ENCODE assay signal across 1 cellular context in the genomic region with DNA sequence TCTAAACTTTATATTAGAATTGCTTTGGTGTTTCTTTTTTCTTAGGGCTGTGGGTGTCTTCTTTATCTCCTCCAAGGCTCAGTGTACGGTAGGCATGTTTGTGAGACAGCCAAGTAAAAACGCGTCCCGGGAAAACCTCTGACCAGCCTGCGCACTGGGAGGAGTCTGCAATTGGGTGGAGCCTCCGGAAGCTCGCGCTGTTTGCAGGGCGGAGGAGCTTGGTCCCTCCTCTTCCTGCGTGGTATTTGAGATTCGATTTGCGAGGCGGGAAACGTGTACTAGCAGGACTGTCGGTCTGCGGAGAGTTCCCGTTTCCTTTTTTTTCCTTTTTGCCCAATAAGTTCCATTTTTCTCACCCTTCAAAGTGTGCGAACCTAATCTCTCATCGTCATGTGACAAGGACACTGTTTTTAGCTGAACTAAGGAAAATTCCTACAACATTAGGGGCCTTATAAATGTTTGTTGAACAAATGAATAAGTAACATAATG.
A peak's percentile ranks its signal among the peaks of the same experiment; 100 is the strongest.
TF ChIP-seq lines count a peak whose summit lies in the region.

No MANE protein-coding gene starts in this region.

TF ChIP-seq in K562, 482 proteins besides CTCF, POLR2A, EP300 and RAD21 (continued from another document):
- TF ChIP-seq, protein P1, sequence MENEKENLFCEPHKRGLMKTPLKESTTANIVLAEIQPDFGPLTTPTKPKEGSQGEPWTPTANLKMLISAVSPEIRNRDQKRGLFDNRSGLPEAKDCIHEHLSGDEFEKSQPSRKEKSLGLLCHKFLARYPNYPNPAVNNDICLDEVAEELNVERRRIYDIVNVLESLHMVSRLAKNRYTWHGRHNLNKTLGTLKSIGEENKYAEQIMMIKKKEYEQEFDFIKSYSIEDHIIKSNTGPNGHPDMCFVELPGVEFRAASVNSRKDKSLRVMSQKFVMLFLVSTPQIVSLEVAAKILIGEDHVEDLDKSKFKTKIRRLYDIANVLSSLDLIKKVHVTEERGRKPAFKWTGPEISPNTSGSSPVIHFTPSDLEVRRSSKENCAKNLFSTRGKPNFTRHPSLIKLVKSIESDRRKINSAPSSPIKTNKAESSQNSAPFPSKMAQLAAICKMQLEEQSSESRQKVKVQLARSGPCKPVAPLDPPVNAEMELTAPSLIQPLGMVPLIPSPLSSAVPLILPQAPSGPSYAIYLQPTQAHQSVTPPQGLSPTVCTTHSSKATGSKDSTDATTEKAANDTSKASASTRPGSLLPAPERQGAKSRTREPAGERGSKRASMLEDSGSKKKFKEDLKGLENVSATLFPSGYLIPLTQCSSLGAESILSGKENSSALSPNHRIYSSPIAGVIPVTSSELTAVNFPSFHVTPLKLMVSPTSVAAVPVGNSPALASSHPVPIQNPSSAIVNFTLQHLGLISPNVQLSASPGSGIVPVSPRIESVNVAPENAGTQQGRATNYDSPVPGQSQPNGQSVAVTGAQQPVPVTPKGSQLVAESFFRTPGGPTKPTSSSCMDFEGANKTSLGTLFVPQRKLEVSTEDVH (IDR thresholded peaks at IDR 0.05; ENCODE audit: low read depth, partially characterized antibody): peak; percentile 76
- TF ChIP-seq ZNF274 (IDR thresholded peaks at IDR 0.05; ENCODE audit: borderline replicate concordance, low read depth, low read length) (no peak), SP2 (IDR thresholded peaks at IDR 0.05; ENCODE audit: extremely low read depth, low read depth, low read length, poor library complexity, severe bottlenecking) (no peak), ETV1 (tag; conservative IDR thresholded peaks at IDR 0.05; ENCODE audit: low read depth) (peak; percentile 52; the same call in 1 of the 2 replicates), SIN3A (IDR thresholded peaks at IDR 0.05; ENCODE audit: borderline replicate concordance in 2 of 2, control insufficient read depth in 1 of 2, low read depth in 2 of 2, low read length in 2 of 2) (0 out of 4 replicates have a peak, but pooled peaks of 1 of the 2 experiments have one; percentile 31), ZNF316 (IDR thresholded peaks at IDR 0.05) (peak; percentile 30; the same call in 1 of the 2 replicates), KDM5B (IDR thresholded peaks at IDR 0.05; ENCODE audit: insufficient replicate concordance, low read depth, low read length) (peak; percentile 51), SPI1 (IDR thresholded peaks at IDR 0.05; ENCODE audit: borderline replicate concordance, low read depth, low read length) (peak; percentile 69; the same call in 1 of the 2 replicates), PHF8 (IDR thresholded peaks at IDR 0.05; ENCODE audit: borderline replicate concordance, low read length) (peak; percentile 51; the same call in 1 of the 2 replicates), JUNB (CRISPR knock-in tag; conservative IDR thresholded peaks at IDR 0.05) (no peak), ATF7 (IDR thresholded peaks at IDR 0.05) (0 out of 2 replicates have a peak, but pooled peaks have one; percentile 12), FOXA3 (CRISPR knock-in tag; conservative IDR thresholded peaks at IDR 0.05 in 1 of 2, IDR thresholded peaks at IDR 0.05 in 1 of 2) (no peak), ZNF384 (IDR thresholded peaks at IDR 0.05; ENCODE audit: low read depth, low read length) (peak; percentile 30; the same call in 1 of the 2 replicates), CHD2 (IDR thresholded peaks at IDR 0.05; ENCODE audit: low read depth, low read length) (peak; percentile 61), TAF1 (IDR thresholded peaks at IDR 0.05; ENCODE audit: control insufficient read depth, extremely low read depth, insufficient read depth, low read length, severe bottlenecking) (peak; percentile 47), POLR2G (IDR thresholded peaks at IDR 0.05; ENCODE audit: low read depth, low read length) (peak; percentile 53; the same call in 1 of the 2 replicates), ZNF436 (CRISPR knock-in tag; IDR thresholded peaks at IDR 0.05) (no peak), CXXC5 (CRISPR knock-in tag; IDR thresholded peaks at IDR 0.05) (peak; percentile 61), EHMT2 (IDR thresholded peaks at IDR 0.05) (no peak), RBBP5 (IDR thresholded peaks at IDR 0.05; ENCODE audit: borderline replicate concordance, insufficient read depth, low read length, poor library complexity, severe bottlenecking) (no peak), SIN3B (IDR thresholded peaks at IDR 0.05; ENCODE audit: low read depth) (no peak)
- TF ChIP-seq, protein P2, sequence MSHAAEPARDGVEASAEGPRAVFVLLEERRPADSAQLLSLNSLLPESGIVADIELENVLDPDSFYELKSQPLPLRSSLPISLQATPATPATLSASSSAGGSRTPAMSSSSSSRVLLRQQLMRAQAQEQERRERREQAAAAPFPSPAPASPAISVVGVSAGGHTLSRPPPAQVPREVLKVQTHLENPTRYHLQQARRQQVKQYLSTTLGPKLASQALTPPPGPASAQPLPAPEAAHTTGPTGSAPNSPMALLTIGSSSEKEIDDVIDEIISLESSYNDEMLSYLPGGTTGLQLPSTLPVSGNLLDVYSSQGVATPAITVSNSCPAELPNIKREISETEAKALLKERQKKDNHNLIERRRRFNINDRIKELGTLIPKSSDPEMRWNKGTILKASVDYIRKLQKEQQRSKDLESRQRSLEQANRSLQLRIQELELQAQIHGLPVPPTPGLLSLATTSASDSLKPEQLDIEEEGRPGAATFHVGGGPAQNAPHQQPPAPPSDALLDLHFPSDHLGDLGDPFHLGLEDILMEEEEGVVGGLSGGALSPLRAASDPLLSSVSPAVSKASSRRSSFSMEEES (CRISPR knock-in tag; IDR thresholded peaks at IDR 0.05): peak; percentile 62
- TF ChIP-seq, protein P3, sequence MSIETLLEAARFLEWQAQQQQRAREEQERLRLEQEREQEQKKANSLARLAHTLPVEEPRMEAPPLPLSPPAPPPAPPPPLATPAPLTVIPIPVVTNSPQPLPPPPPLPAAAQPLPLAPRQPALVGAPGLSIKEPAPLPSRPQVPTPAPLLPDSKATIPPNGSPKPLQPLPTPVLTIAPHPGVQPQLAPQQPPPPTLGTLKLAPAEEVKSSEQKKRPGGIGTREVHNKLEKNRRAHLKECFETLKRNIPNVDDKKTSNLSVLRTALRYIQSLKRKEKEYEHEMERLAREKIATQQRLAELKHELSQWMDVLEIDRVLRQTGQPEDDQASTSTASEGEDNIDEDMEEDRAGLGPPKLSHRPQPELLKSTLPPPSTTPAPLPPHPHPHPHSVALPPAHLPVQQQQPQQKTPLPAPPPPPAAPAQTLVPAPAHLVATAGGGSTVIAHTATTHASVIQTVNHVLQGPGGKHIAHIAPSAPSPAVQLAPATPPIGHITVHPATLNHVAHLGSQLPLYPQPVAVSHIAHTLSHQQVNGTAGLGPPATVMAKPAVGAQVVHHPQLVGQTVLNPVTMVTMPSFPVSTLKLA (conservative IDR thresholded peaks at IDR 0.05): peak in 1 of 2 experiments; percentile 48; a peak in 2 of 4 replicates
- TF ChIP-seq, protein P4, sequence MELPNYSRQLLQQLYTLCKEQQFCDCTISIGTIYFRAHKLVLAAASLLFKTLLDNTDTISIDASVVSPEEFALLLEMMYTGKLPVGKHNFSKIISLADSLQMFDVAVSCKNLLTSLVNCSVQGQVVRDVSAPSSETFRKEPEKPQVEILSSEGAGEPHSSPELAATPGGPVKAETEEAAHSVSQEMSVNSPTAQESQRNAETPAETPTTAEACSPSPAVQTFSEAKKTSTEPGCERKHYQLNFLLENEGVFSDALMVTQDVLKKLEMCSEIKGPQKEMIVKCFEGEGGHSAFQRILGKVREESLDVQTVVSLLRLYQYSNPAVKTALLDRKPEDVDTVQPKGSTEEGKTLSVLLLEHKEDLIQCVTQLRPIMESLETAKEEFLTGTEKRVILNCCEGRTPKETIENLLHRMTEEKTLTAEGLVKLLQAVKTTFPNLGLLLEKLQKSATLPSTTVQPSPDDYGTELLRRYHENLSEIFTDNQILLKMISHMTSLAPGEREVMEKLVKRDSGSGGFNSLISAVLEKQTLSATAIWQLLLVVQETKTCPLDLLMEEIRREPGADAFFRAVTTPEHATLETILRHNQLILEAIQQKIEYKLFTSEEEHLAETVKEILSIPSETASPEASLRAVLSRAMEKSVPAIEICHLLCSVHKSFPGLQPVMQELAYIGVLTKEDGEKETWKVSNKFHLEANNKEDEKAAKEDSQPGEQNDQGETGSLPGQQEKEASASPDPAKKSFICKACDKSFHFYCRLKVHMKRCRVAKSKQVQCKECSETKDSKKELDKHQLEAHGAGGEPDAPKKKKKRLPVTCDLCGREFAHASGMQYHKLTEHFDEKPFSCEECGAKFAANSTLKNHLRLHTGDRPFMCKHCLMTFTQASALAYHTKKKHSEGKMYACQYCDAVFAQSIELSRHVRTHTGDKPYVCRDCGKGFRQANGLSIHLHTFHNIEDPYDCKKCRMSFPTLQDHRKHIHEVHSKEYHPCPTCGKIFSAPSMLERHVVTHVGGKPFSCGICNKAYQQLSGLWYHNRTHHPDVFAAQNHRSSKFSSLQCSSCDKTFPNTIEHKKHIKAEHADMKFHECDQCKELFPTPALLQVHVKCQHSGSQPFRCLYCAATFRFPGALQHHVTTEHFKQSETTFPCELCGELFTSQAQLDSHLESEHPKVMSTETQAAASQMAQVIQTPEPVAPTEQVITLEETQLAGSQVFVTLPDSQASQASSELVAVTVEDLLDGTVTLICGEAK (IDR thresholded peaks at IDR 0.05): peak; percentile 78
- TF ChIP-seq, protein P4 (CRISPR knock-in tag; IDR thresholded peaks at IDR 0.05): no peak
- TF ChIP-seq, protein P5, sequence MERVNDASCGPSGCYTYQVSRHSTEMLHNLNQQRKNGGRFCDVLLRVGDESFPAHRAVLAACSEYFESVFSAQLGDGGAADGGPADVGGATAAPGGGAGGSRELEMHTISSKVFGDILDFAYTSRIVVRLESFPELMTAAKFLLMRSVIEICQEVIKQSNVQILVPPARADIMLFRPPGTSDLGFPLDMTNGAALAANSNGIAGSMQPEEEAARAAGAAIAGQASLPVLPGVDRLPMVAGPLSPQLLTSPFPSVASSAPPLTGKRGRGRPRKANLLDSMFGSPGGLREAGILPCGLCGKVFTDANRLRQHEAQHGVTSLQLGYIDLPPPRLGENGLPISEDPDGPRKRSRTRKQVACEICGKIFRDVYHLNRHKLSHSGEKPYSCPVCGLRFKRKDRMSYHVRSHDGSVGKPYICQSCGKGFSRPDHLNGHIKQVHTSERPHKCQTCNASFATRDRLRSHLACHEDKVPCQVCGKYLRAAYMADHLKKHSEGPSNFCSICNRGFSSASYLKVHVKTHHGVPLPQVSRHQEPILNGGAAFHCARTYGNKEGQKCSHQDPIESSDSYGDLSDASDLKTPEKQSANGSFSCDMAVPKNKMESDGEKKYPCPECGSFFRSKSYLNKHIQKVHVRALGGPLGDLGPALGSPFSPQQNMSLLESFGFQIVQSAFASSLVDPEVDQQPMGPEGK (CRISPR knock-in tag; IDR thresholded peaks at IDR 0.05; ENCODE audit: borderline replicate concordance): no peak
